22 cellular contexts compared by ENCODE assay signal in the genomic region with DNA sequence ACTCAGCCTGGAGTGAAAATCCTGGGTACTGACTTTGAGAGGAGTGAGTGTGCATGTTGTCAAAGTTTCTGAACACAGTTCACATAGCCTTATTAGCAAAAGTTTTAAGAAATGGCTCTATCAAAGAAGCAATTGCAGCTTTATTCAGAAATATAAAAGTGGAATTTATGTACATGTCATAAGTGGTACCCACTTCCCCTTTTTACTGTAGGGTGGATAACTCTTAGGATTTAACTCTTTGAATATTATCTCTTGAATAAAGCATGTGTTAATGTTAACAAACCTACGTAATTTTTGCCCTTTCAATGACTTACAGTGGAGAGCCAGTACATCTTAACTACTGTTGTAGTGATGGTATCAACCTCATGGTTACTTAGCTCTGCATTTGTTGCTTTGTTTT. TPM values are rescaled to one million over a fixed set of nuclear protein-coding genes. Genes with fewer than 3 reads are reported as not detected.
DNase-seq lines count a peak whose midpoint lies in the region; ATAC-seq and TF ChIP-seq lines count a peak whose summit lies in the region.
"Had no signal": no experiment of that assay in that cellular context is flagged by ENCODE, and none has a peak within 500 bp of the region (broad histone marks: within the 10 kb centered on the region; RNA-seq: fewer than 3 reads in every experiment).

No MANE protein-coding gene starts in this region.

- peaks cover 94% of the 10 kb centered on the region for H3F3A ChIP-seq in GM23248 (ENCODE audit: insufficient read depth)

- H3K9me2 ChIP-seq in GM23248 (ENCODE audit: insufficient read depth): no peaks in the 10 kb centered on the region

- POLR2A ChIA-PET in activated B cell treated with CpG ODN at 0.5 μM for 24 hours (lab: Charles Lee): interaction anchor here (0.9 to 1.7 kb wide), 5 partner anchors 9 to 117 kb away, joined by 3 to 23 read pairs (median 4); a partner anchor contains a TSS

- H3K79me2 ChIP-seq in GM23248 (ENCODE audit: insufficient read depth): peaks cover 33% of the 10 kb centered on the region
- peaks cover 13% of the 10 kb centered on the region for H3K79me2 ChIP-seq in osteoblast (ENCODE audit: insufficient read depth, low read length)

- H4K20me1 ChIP-seq in GM23248 (ENCODE audit: insufficient read depth) (no peaks in the 10 kb centered on the region; the same call in 1 of the 2 replicates), osteoblast (ENCODE audit: insufficient read depth, low read length) (peaks cover 4% of the 10 kb centered on the region)

- H3K27me3 Mint-ChIP-seq in activated T-cell treated with anti-CD3 and anti-CD28 coated beads, Interleukin-2, amount 50 U/mL, for 24 hours: no peaks in the 10 kb centered on the region
- H3K27me3 Mint-ChIP-seq in activated B cell treated with CpG ODN at 0.5 μM for 24 hours: no peaks in the 10 kb centered on the region
- no peaks in the 10 kb centered on the region for H3K27me3 Mint-ChIP-seq in glutamatergic neuron (ENCODE audit: unreplicated experiment)
- no peaks in the 10 kb centered on the region for H3K27me3 Mint-ChIP-seq in activated CD8-positive, alpha-beta memory T cell treated with anti-CD3 and anti-CD28 coated beads, Interleukin-2, amount 10 ng/mL, durations not matched to agents 7 days and 5 days
- H3K27me3 Mint-ChIP-seq: activated CD4-positive, alpha-beta T cell treated with anti-CD3 and anti-CD28 coated beads, Interleukin-2, amount 10 ng/mL, durations not matched to agents 24 days and 14 days; type B pancreatic cell had no signal

- DNase-seq in activated T-cell treated with anti-CD3 and anti-CD28 coated beads, Interleukin-2, amount 50 U/mL, for 24 hours: no peak
- DNase-seq in activated T-cell treated with anti-CD3 and anti-CD28 coated beads for 4 hours (no peak), GM23248 (no peak), activated B cell treated with CpG ODN at 0.5 μM for 24 hours (no peak), osteoblast (ENCODE audit: insufficient read length, low spot score, missing footprints) (no peak), glutamatergic neuron (no peak)
- no peak for DNase-seq in activated CD8-positive, alpha-beta memory T cell treated with anti-CD3 and anti-CD28 coated beads, Interleukin-2, amount 10 ng/mL, durations not matched to agents 7 days and 5 days
- DNase-seq: activated CD4-positive, alpha-beta T cell treated with anti-CD3 and anti-CD28 coated beads, Interleukin-2, amount 10 ng/mL, durations not matched to agents 24 days and 14 days; central memory CD4-positive, alpha-beta T cell; DND-41; GOT3; MM.1S; mucosa of descending colon; NCI-H524; nucleus accumbens; stimulated activated CD4-positive, alpha-beta T cell treated with anti-CD3 and anti-CD28 coated beads, Interleukin-15, amount 100 ng/mL, for 24 hours; stimulated activated naive CD4-positive, alpha-beta T cell; T1000 had no signal

- H3K4me2 ChIP-seq in GM23248 (ENCODE audit: unreplicated experiment) (peak overlapping the region; percentile 62), osteoblast (ENCODE audit: insufficient read depth, low read length) (peak overlapping the region; percentile 32)

- H3K4me3 ChIP-seq in GM23248 (0 out of 2 replicates have a peak overlapping the region, but pooled peaks have one; percentile 26), osteoblast (ENCODE audit: insufficient read depth, low read length) (no peak overlapping the region)
- H3K4me3 ChIP-seq: esophagus muscularis mucosa, mucosa of descending colon had no signal

- H3K9me3 ChIP-seq in GM23248 (ENCODE audit: low read depth) (no peaks in the 10 kb centered on the region), osteoblast (ENCODE audit: low read depth, low read length) (no peaks in the 10 kb centered on the region)
- H3K9me3 ChIP-seq: esophagus muscularis mucosa, mucosa of descending colon had no signal

- in situ Hi-C loops in GM23248 (cut with MboI): loop anchor here (25.0 kb wide), 1 partner anchor 476 kb away; no protein-coding TSS in a partner anchor

- H3K36me3 Mint-ChIP-seq in activated T-cell treated with anti-CD3 and anti-CD28 coated beads, Interleukin-2, amount 50 U/mL, for 24 hours (ENCODE audit: low read depth): peaks cover 82% of the 10 kb centered on the region
- H3K36me3 Mint-ChIP-seq in activated B cell treated with CpG ODN at 0.5 μM for 24 hours (ENCODE audit: low read depth) (peaks cover 65% of the 10 kb centered on the region), glutamatergic neuron (ENCODE audit: unreplicated experiment) (no peaks in the 10 kb centered on the region)
- peaks cover 59% of the 10 kb centered on the region for H3K36me3 Mint-ChIP-seq in activated CD8-positive, alpha-beta memory T cell treated with anti-CD3 and anti-CD28 coated beads, Interleukin-2, amount 10 ng/mL, durations not matched to agents 7 days and 5 days

- H3K27ac ChIP-seq in GM23248 (peak overlapping the region; percentile 79), osteoblast (ENCODE audit: low read depth, low read length) (peak overlapping the region; percentile 42)
- H3K27ac ChIP-seq: esophagus muscularis mucosa had no signal

- 89 to 97% methylated on average over 1 of the region's 1 CpG for WGBS in GM23248 (ENCODE audit: low coverage in 1 of 2, low lambda C conversion rate in 2 of 2, missing lambda C conversion rate in 2 of 2), 2 experiments

- peaks cover 100% of the 10 kb centered on the region for H3K4me1 ChIP-seq in GM23248 (ENCODE audit: insufficient read depth)
- H3K4me1 ChIP-seq in osteoblast (ENCODE audit: insufficient read depth, low read length): peaks cover 94% of the 10 kb centered on the region

- CTCF ChIA-PET in activated B cell treated with CpG ODN at 0.5 μM for 24 hours (lab: Charles Lee): interaction anchor here (1.1 to 1.2 kb wide), 3 partner anchors 118 to 130 kb away, joined by 3 to 6 read pairs (median 3); no protein-coding TSS in a partner anchor
- CTCF ChIA-PET in activated CD8-positive, alpha-beta memory T cell treated with anti-CD3 and anti-CD28 coated beads, Interleukin-2, amount 10 ng/mL, durations not matched to agents 7 days and 5 days (lab: Charles Lee): interaction anchor here (1.0 kb wide), 1 partner anchor 120 kb away, joined by 4 read pairs; no protein-coding TSS in a partner anchor

- TF ChIP-seq CTCF in activated B cell treated with CpG ODN at 0.5 μM for 24 hours (IDR thresholded peaks at IDR 0.05) (no peak), osteoblast (IDR thresholded peaks at IDR 0.05; ENCODE audit: extremely low read depth, low read depth, low read length) (no peak), glutamatergic neuron (IDR thresholded peaks at IDR 0.05; ENCODE audit: partially characterized antibody, unreplicated experiment) (no peak)

- no peaks in the 10 kb centered on the region for H3K9me3 Mint-ChIP-seq in activated T-cell treated with anti-CD3 and anti-CD28 coated beads, Interleukin-2, amount 50 U/mL, for 24 hours
- H3K9me3 Mint-ChIP-seq in activated B cell treated with CpG ODN at 0.5 μM for 24 hours: no peaks in the 10 kb centered on the region
- H3K9me3 Mint-ChIP-seq in glutamatergic neuron (ENCODE audit: unreplicated experiment): no peaks in the 10 kb centered on the region
- no peaks in the 10 kb centered on the region for H3K9me3 Mint-ChIP-seq in activated CD8-positive, alpha-beta memory T cell treated with anti-CD3 and anti-CD28 coated beads, Interleukin-2, amount 10 ng/mL, durations not matched to agents 7 days and 5 days (ENCODE audit: low read depth)
- H3K9me3 Mint-ChIP-seq: activated CD4-positive, alpha-beta T cell treated with anti-CD3 and anti-CD28 coated beads, Interleukin-2, amount 10 ng/mL, durations not matched to agents 24 days and 14 days; type B pancreatic cell had no signal

- H3K36me3 ChIP-seq in GM23248 (ENCODE audit: low read depth): peaks cover 65% of the 10 kb centered on the region
- peaks cover 62% of the 10 kb centered on the region for H3K36me3 ChIP-seq in osteoblast (ENCODE audit: insufficient read depth, low read length)

- intact Hi-C loops in activated B cell treated with CpG ODN at 0.5 μM for 24 hours (cut with micrococcal nuclease): loop anchor here (1.0 kb wide), 1 partner anchor 8 kb away; a partner anchor contains a TSS

- no peaks in the 10 kb centered on the region for H3K27me3 ChIP-seq in GM23248 (replicated peaks; ENCODE audit: insufficient read depth)
- H3K27me3 ChIP-seq in osteoblast (ENCODE audit: insufficient read depth, low read length): no peaks in the 10 kb centered on the region
- H3K27me3 ChIP-seq: esophagus muscularis mucosa had no signal

- ATAC-seq in activated B cell treated with CpG ODN at 0.5 μM for 24 hours (ENCODE audit: low read depth) (peak; percentile 49), HG02973 (IDR thresholded peaks at IDR 0.05; ENCODE audit: unreplicated experiment) (no peak)
- no peak for ATAC-seq in activated CD8-positive, alpha-beta memory T cell treated with anti-CD3 and anti-CD28 coated beads, Interleukin-2, amount 10 ng/mL, durations not matched to agents 7 days and 5 days
- ATAC-seq: left lobe of liver, mucosa of descending colon had no signal

- peaks cover 83% of the 10 kb centered on the region for H3K4me1 Mint-ChIP-seq in activated T-cell treated with anti-CD3 and anti-CD28 coated beads, Interleukin-2, amount 50 U/mL, for 24 hours (ENCODE audit: low read depth)
- H3K4me1 Mint-ChIP-seq in activated B cell treated with CpG ODN at 0.5 μM for 24 hours (peaks cover 47% of the 10 kb centered on the region), glutamatergic neuron (ENCODE audit: low read depth, unreplicated experiment) (no peaks in the 10 kb centered on the region)
- peaks cover 54% of the 10 kb centered on the region for H3K4me1 Mint-ChIP-seq in activated CD8-positive, alpha-beta memory T cell treated with anti-CD3 and anti-CD28 coated beads, Interleukin-2, amount 10 ng/mL, durations not matched to agents 7 days and 5 days

- H2AFZ ChIP-seq in GM23248: no peak overlapping the region
- H2AFZ ChIP-seq in osteoblast (ENCODE audit: low read length): no peak overlapping the region

- no peak overlapping the region for H3K9ac ChIP-seq in GM23248

- peak overlapping the region; percentile 67 for H3K27ac Mint-ChIP-seq in activated T-cell treated with anti-CD3 and anti-CD28 coated beads, Interleukin-2, amount 50 U/mL, for 24 hours
- H3K27ac Mint-ChIP-seq in activated B cell treated with CpG ODN at 0.5 μM for 24 hours (peak overlapping the region; percentile 46), glutamatergic neuron (ENCODE audit: unreplicated experiment) (no peak overlapping the region)
- H3K27ac Mint-ChIP-seq in activated CD8-positive, alpha-beta memory T cell treated with anti-CD3 and anti-CD28 coated beads, Interleukin-2, amount 10 ng/mL, durations not matched to agents 7 days and 5 days: no peak overlapping the region
- H3K27ac Mint-ChIP-seq: activated CD4-positive, alpha-beta T cell treated with anti-CD3 and anti-CD28 coated beads, Interleukin-2, amount 10 ng/mL, durations not matched to agents 24 days and 14 days; type B pancreatic cell had no signal

- no peak overlapping the region for H3K4me3 Mint-ChIP-seq in activated T-cell treated with anti-CD3 and anti-CD28 coated beads, Interleukin-2, amount 50 U/mL, for 24 hours
- H3K4me3 Mint-ChIP-seq in activated B cell treated with CpG ODN at 0.5 μM for 24 hours (no peak overlapping the region), glutamatergic neuron (ENCODE audit: unreplicated experiment) (no peak overlapping the region)
- no peak overlapping the region for H3K4me3 Mint-ChIP-seq in activated CD8-positive, alpha-beta memory T cell treated with anti-CD3 and anti-CD28 coated beads, Interleukin-2, amount 10 ng/mL, durations not matched to agents 7 days and 5 days
- H3K4me3 Mint-ChIP-seq: activated CD4-positive, alpha-beta T cell treated with anti-CD3 and anti-CD28 coated beads, Interleukin-2, amount 10 ng/mL, durations not matched to agents 24 days and 14 days; type B pancreatic cell had no signal

RNA-seq across cellular contexts. Expression of a gene that starts 8.7 kb away (rescaled TPM):
- total RNA-seq in GM23248 (2014; rRNA removed; shearing (Covaris generic)): 121 and 124 TPM in 2 replicates
- polyA plus RNA-seq in GM23248 (2016; fragmentation: Nextera tagmentation; extraction: Ambion mirVana): 120 and 148 TPM in 2 replicates
- 69.6 and 86.0 TPM in 2 replicates for total RNA-seq in activated B cell treated with CpG ODN at 0.5 μM for 24 hours
- total RNA-seq in osteoblast: 72.0 and 80.2 TPM in 2 replicates
- 13.0 TPM for total RNA-seq in glutamatergic neuron (ENCODE audit: unreplicated experiment)
- total RNA-seq in activated CD8-positive, alpha-beta memory T cell treated with anti-CD3 and anti-CD28 coated beads, Interleukin-2, amount 10 ng/mL, durations not matched to agents 7 days and 5 days: 10 to 100 TPM; 49.2 to 52.3 TPM

Comparison
In these comparisons a context has a peak if more than half of its experiments do, and no peak if none do; other contexts are left out.
1. H3K27ac Mint-ChIP-seq: peak in activated T-cell treated with anti-CD3 and anti-CD28 coated beads, Interleukin-2, amount 50 U/mL, for 24 hours (single experiment) and activated B cell treated with CpG ODN at 0.5 μM for 24 hours (single experiment); none in glutamatergic neuron (single experiment) and activated CD8-positive, alpha-beta memory T cell treated with anti-CD3 and anti-CD28 coated beads, Interleukin-2, amount 10 ng/mL, durations not matched to agents 7 days and 5 days (single experiment).